14 cellular contexts compared by ENCODE assay signal in genomic region chr1:232622378-232622777, GRCh38. TPM values are rescaled to one million over a fixed set of nuclear protein-coding genes. Genes with fewer than 3 reads are reported as not detected.
DNase-seq lines count a peak whose midpoint lies in the region; ATAC-seq and TF ChIP-seq lines count a peak whose summit lies in the region.
"Had no signal": no experiment of that assay in that cellular context is flagged by ENCODE, and none has a peak within 500 bp of the region (broad histone marks: within the 10 kb centered on the region; RNA-seq: fewer than 3 reads in every experiment).

No MANE protein-coding gene starts in this region.

- peaks cover 10% of the 10 kb centered on the region for H3F3A ChIP-seq in neural progenitor cell (ENCODE audit: low read depth)

- BruUV-seq in mammary epithelial cell (replicated peaks; lab: Mats Ljungman, UMichigan) = no TSS peak

- dilution Hi-C loops in mammary epithelial cell (cut with HindIII; ENCODE audit: low sequenced_read_pairs) = no loop called here

- H3K4me1 ChIP-seq in HUES64 (ENCODE audit: insufficient read depth, low read length) = peaks cover 58% of the 10 kb centered on the region
- peaks cover 1% of the 10 kb centered on the region for H3K4me1 ChIP-seq in mammary epithelial cell (ENCODE audit: insufficient read depth, low read length)
- H3K4me1 ChIP-seq in neural progenitor cell = peaks cover 38% of the 10 kb centered on the region

- peaks cover 4% of the 10 kb centered on the region for H3K27me3 Mint-ChIP-seq in neural progenitor cell (ENCODE audit: insufficient read depth, low read depth)
- H3K27me3 Mint-ChIP-seq in activated T-helper 2 cell treated with anti-CD3 and anti-CD28 coated beads, Interferon-gamma antibody, Interleukin-2, Interleukin-4, amounts not matched to agents 10 μg/mL and 5 μg/mL and 100 μg/mL, durations not matched to agents 14 hours and 24 hours and 36 hours (ENCODE audit: low read depth) = peaks cover 37% of the 10 kb centered on the region

- H3K4me1 Mint-ChIP-seq in neural progenitor cell = peaks cover 78% of the 10 kb centered on the region
- no peaks in the 10 kb centered on the region for H3K4me1 Mint-ChIP-seq in activated T-helper 2 cell treated with anti-CD3 and anti-CD28 coated beads, Interferon-gamma antibody, Interleukin-2, Interleukin-4, amounts not matched to agents 10 μg/mL and 5 μg/mL and 100 μg/mL, durations not matched to agents 14 hours and 24 hours and 36 hours (ENCODE audit: low read depth)

- intact Hi-C loops in mammary epithelial cell (cut with micrococcal nuclease) = loop anchor here (10.0 kb wide), 1 partner anchor 318 kb away; no protein-coding TSS in a partner anchor
- intact Hi-C loops in activated T-helper 2 cell treated with anti-CD3 and anti-CD28 coated beads, Interferon-gamma antibody, Interleukin-2, Interleukin-4, amounts not matched to agents 10 μg/mL and 5 μg/mL and 100 μg/mL, durations not matched to agents 14 hours and 24 hours and 36 hours (cut with micrococcal nuclease) = no loop called here

- H3K79me2 ChIP-seq in mammary epithelial cell (ENCODE audit: insufficient read depth, low read length) (no peaks in the 10 kb centered on the region), neural progenitor cell (ENCODE audit: low read depth) (peaks cover 77% of the 10 kb centered on the region)

- no peak for TF ChIP-seq CTCF in mammary epithelial cell (conservative IDR thresholded peaks at IDR 0.05 in 1 of 2, IDR thresholded peaks at IDR 0.05 in 1 of 2; ENCODE audit: extremely low read depth in 1 of 2, insufficient read depth in 1 of 2, low read depth in 1 of 2, low read length in 2 of 2)
- TF ChIP-seq CTCF in neural progenitor cell (IDR thresholded peaks at IDR 0.05) = no peak

- DNase-seq in NCI-H1105 treated with DMSO at 0.1 percent for 48 hours (lab: John Stamatoyannopoulos, UW) (peak; percentile 7), NCI-H1105 (lab: John Stamatoyannopoulos, UW) (no peak), mammary epithelial cell (peak; percentile 74), neural progenitor cell (ENCODE audit: low spot score) (no peak), NCI-H187 (lab: John Stamatoyannopoulos, UW) (no peak)
- DNase-seq in activated T-helper 2 cell treated with anti-CD3 and anti-CD28 coated beads, Interferon-gamma antibody, Interleukin-2, Interleukin-4, amounts not matched to agents 10 μg/mL and 5 μg/mL and 100 μg/mL, durations not matched to agents 14 hours and 24 hours and 36 hours (ENCODE audit: low spot score) = no peak
- DNase-seq: activated CD4-positive, alpha-beta T cell treated with anti-CD3 and anti-CD28 coated beads, Interleukin-2, amount 50 U/mL, for 4 hours; activated naive CD8-positive, alpha-beta T cell treated with anti-CD3 and anti-CD28 coated beads, Interleukin-2, amount 50 U/mL, for 24 hours; kidney had no signal

- no peak for ATAC-seq in HG03469 (IDR thresholded peaks at IDR 0.05; ENCODE audit: unreplicated experiment)
- ATAC-seq: activated naive CD8-positive, alpha-beta T cell treated with anti-CD3 and anti-CD28 coated beads, Interleukin-2, amount 50 U/mL, for 24 hours had no signal

- CTCF ChIA-PET in mammary epithelial cell (lab: Charles Lee; ENCODE audit: low non-redundant PET) = no interaction called here

- H3K4me2 ChIP-seq in mammary epithelial cell (ENCODE audit: insufficient read depth, low read depth, low read length) (no peak overlapping the region), neural progenitor cell (peak overlapping the region; percentile 54)

- in situ Hi-C loops in mammary epithelial cell (cut with MboI; ENCODE audit: low sequenced_read_pairs in 2 of 2) = loop anchor here in 1 of 2 donors (10.0 kb wide), 2 partner anchors 448 to 748 kb away; no protein-coding TSS in a partner anchor

- H3K4me3 ChIP-seq in HUES64 (ENCODE audit: low read length) (no peak overlapping the region), mammary epithelial cell (replicated peaks in 1 of 3; ENCODE audit: insufficient read depth in 1 of 3, low read depth in 2 of 3, low read length in 3 of 3) (no peak overlapping the region), neural progenitor cell (no peak overlapping the region)
- H3K4me3 ChIP-seq: SK-N-MC had no signal

- H3K36me3 ChIP-seq in HUES64 (ENCODE audit: insufficient read depth, low read length) = no peaks in the 10 kb centered on the region
- no peaks in the 10 kb centered on the region for H3K36me3 ChIP-seq in mammary epithelial cell (ENCODE audit: insufficient read depth, low read length)
- H3K36me3 ChIP-seq in neural progenitor cell = no peaks in the 10 kb centered on the region

- H3K9me3 ChIP-seq in HUES64 (ENCODE audit: insufficient read depth, low read depth, low read length) (no peaks in the 10 kb centered on the region), mammary epithelial cell (replicated peaks; ENCODE audit: insufficient read depth, low read length) (no peaks in the 10 kb centered on the region), neural progenitor cell (ENCODE audit: low read depth) (no peaks in the 10 kb centered on the region)

- peak overlapping the region; percentile 17 for H3K27ac Mint-ChIP-seq in neural progenitor cell
- H3K27ac Mint-ChIP-seq in activated T-helper 2 cell treated with anti-CD3 and anti-CD28 coated beads, Interferon-gamma antibody, Interleukin-2, Interleukin-4, amounts not matched to agents 10 μg/mL and 5 μg/mL and 100 μg/mL, durations not matched to agents 14 hours and 24 hours and 36 hours = no peak overlapping the region
- H3K27ac Mint-ChIP-seq: activated naive CD8-positive, alpha-beta T cell treated with anti-CD3 and anti-CD28 coated beads, Interleukin-2, amount 50 U/mL, for 24 hours; IgD-negative memory B cell had no signal

- H2AFZ ChIP-seq in mammary epithelial cell (ENCODE audit: low read depth, low read length) = no peak overlapping the region
- H2AFZ ChIP-seq in neural progenitor cell (replicated peaks) = no peak overlapping the region

- peak overlapping the region; percentile 50; the same call in 1 of the 2 replicates for H3K27ac ChIP-seq in HUES64 (ENCODE audit: low read depth, low read length)
- no peak overlapping the region for H3K27ac ChIP-seq in mammary epithelial cell (ENCODE audit: insufficient read depth, low read depth, low read length)
- peak overlapping the region; percentile 23 for H3K27ac ChIP-seq in neural progenitor cell
- H3K27ac ChIP-seq: SK-N-MC had no signal

- H3K27me3 ChIP-seq in HUES64 (ENCODE audit: insufficient read depth, low read length) = no peaks in the 10 kb centered on the region
- H3K27me3 ChIP-seq in mammary epithelial cell (ENCODE audit: insufficient read depth, low read length) = no peaks in the 10 kb centered on the region
- no peaks in the 10 kb centered on the region for H3K27me3 ChIP-seq in neural progenitor cell

- H3K4me3 Mint-ChIP-seq in neural progenitor cell = no peak overlapping the region
- H3K4me3 Mint-ChIP-seq in activated T-helper 2 cell treated with anti-CD3 and anti-CD28 coated beads, Interferon-gamma antibody, Interleukin-2, Interleukin-4, amounts not matched to agents 10 μg/mL and 5 μg/mL and 100 μg/mL, durations not matched to agents 14 hours and 24 hours and 36 hours (ENCODE audit: low read depth) = no peak overlapping the region
- H3K4me3 Mint-ChIP-seq: activated naive CD8-positive, alpha-beta T cell treated with anti-CD3 and anti-CD28 coated beads, Interleukin-2, amount 50 U/mL, for 24 hours; CD14-positive monocyte; IgD-negative memory B cell had no signal

- H4K20me1 ChIP-seq in mammary epithelial cell (ENCODE audit: insufficient read depth, low read length) = no peaks in the 10 kb centered on the region
- no peaks in the 10 kb centered on the region for H4K20me1 ChIP-seq in neural progenitor cell (ENCODE audit: low read depth)

- H3K9ac ChIP-seq in HUES64 (ENCODE audit: low read depth, low read length) (no peak overlapping the region), mammary epithelial cell (ENCODE audit: insufficient read depth, low read length) (no peak overlapping the region), neural progenitor cell (no peak overlapping the region)

- 51% methylated on average over 2 of the region's 2 CpGs for WGBS in HUES64
- WGBS in mammary epithelial cell (ENCODE audit: low coverage, missing lambda C conversion rate) = 37% methylated on average over 2 of the region's 2 CpGs

- H3K36me3 Mint-ChIP-seq in neural progenitor cell = peaks cover 47% of the 10 kb centered on the region
- no peaks in the 10 kb centered on the region for H3K36me3 Mint-ChIP-seq in activated T-helper 2 cell treated with anti-CD3 and anti-CD28 coated beads, Interferon-gamma antibody, Interleukin-2, Interleukin-4, amounts not matched to agents 10 μg/mL and 5 μg/mL and 100 μg/mL, durations not matched to agents 14 hours and 24 hours and 36 hours (ENCODE audit: low read depth)
- H3K36me3 Mint-ChIP-seq: IgD-negative memory B cell had no signal

- peaks cover 10% of the 10 kb centered on the region for H3K9me3 Mint-ChIP-seq in neural progenitor cell
- H3K9me3 Mint-ChIP-seq in activated T-helper 2 cell treated with anti-CD3 and anti-CD28 coated beads, Interferon-gamma antibody, Interleukin-2, Interleukin-4, amounts not matched to agents 10 μg/mL and 5 μg/mL and 100 μg/mL, durations not matched to agents 14 hours and 24 hours and 36 hours = no peaks in the 10 kb centered on the region
- H3K9me3 Mint-ChIP-seq: activated naive CD8-positive, alpha-beta T cell treated with anti-CD3 and anti-CD28 coated beads, Interleukin-2, amount 50 U/mL, for 24 hours; CD14-positive monocyte; IgD-negative memory B cell had no signal

RNA-seq across cellular contexts. Expression of gene SIPA1L2, which starts 7.6 kb away (rescaled TPM):
- polyA plus RNA-seq in HUES64 (2013, experiment 1 of 2) = 21.1 TPM
- polyA plus RNA-seq in HUES64 (2013, experiment 2 of 2) = 23.6 TPM
- total RNA-seq in mammary epithelial cell (10 to 100 TPM in 1 of 2 donors, 1 to 10 TPM in 1; 3.8 to 19.8 TPM), neural progenitor cell (ENCODE audit: low replicate concordance) (19.5 and 24.8 TPM in 2 replicates)
- polyA plus RNA-seq in mammary epithelial cell = 2.5 TPM
- 2.0 TPM for polyA minus RNA-seq in mammary epithelial cell
- 3.4 and 3.7 TPM in 2 replicates for total RNA-seq in activated T-helper 2 cell treated with anti-CD3 and anti-CD28 coated beads, Interferon-gamma antibody, Interleukin-2, Interleukin-4, amounts not matched to agents 10 μg/mL and 5 μg/mL and 100 μg/mL, durations not matched to agents 14 hours and 24 hours and 36 hours
- polyA plus RNA-seq: IgD-negative memory B cell had no signal

Comparison
In these comparisons a context has a peak if more than half of its experiments do, and no peak if none do; other contexts are left out.
1. DNase-seq: peak in NCI-H1105 treated with DMSO at 0.1 percent for 48 hours (single experiment) and mammary epithelial cell (single experiment); none in NCI-H1105 (single experiment), neural progenitor cell (single experiment), activated T-helper 2 cell treated with anti-CD3 and anti-CD28 coated beads, Interferon-gamma antibody, Interleukin-2, Interleukin-4, amounts not matched to agents 10 μg/mL and 5 μg/mL and 100 μg/mL, durations not matched to agents 14 hours and 24 hours and 36 hours (single experiment) and NCI-H187 (0 of 2).